11 cellular contexts compared by ENCODE assay signal in genomic region chr5:147170603-147171002, GRCh38.
A peak's percentile ranks its signal among the peaks of the same experiment; 100 is the strongest.
DNase-seq lines count a peak whose midpoint lies in the region; ATAC-seq and TF ChIP-seq lines count a peak whose summit lies in the region.
"Had no signal": no experiment of that assay in that cellular context is flagged by ENCODE, and none has a peak within 500 bp of the region (broad histone marks: within the 10 kb centered on the region; RNA-seq: fewer than 3 reads in every experiment).

No MANE protein-coding gene starts in this region.

- no peak for TF ChIP-seq POLR2A in heart left ventricle (IDR thresholded peaks at IDR 0.05)

- peak; percentile 84 for ATAC-seq in GM18502 (IDR thresholded peaks at IDR 0.05; ENCODE audit: poor library complexity, unreplicated experiment)
- peak; percentile 49 for ATAC-seq in GM21723 (IDR thresholded peaks at IDR 0.05; ENCODE audit: unreplicated experiment)
- peak; percentile 50 for ATAC-seq in HG03469 (IDR thresholded peaks at IDR 0.05; ENCODE audit: unreplicated experiment)
- peak; percentile 63 for ATAC-seq in effector memory CD8-positive, alpha-beta T cell (replicated peaks)
- ATAC-seq in heart left ventricle: no peak

- peaks cover 12 to 29% of the 10 kb centered on the region in 2 donors for H3K27me3 Mint-ChIP-seq in effector memory CD8-positive, alpha-beta T cell

- no peaks in the 10 kb centered on the region for H3K79me2 ChIP-seq in GM23248 (ENCODE audit: insufficient read depth)

- no peaks in the 10 kb centered on the region for H3K9me3 ChIP-seq in GM23248 (ENCODE audit: low read depth)
- no peaks in the 10 kb centered on the region for H3K9me3 ChIP-seq in heart left ventricle
- H3K9me3 ChIP-seq: colonic mucosa had no signal

- no peak overlapping the region for H3K4me3 Mint-ChIP-seq in effector memory CD8-positive, alpha-beta T cell
- H3K4me3 Mint-ChIP-seq: neural crest cell had no signal

- H3K9ac ChIP-seq in GM23248: no peak overlapping the region

- H3K4me2 ChIP-seq in GM23248 (ENCODE audit: unreplicated experiment): no peak overlapping the region

- no peak overlapping the region for H3K4me3 ChIP-seq in GM23248
- no peak overlapping the region for H3K4me3 ChIP-seq in heart left ventricle
- H3K4me3 ChIP-seq: colonic mucosa had no signal

- intact Hi-C loops in cardiac septum (cut with DNase I): no loop called here
- intact Hi-C loops in heart left ventricle (cut with DNase I): no loop called here

- H3K9me3 Mint-ChIP-seq in effector memory CD8-positive, alpha-beta T cell: no peaks in the 10 kb centered on the region
- H3K9me3 Mint-ChIP-seq: neural crest cell had no signal

- WGBS in GM23248 (ENCODE audit: low coverage in 1 of 2, low lambda C conversion rate in 2 of 2, missing lambda C conversion rate in 2 of 2), 2 experiments: 56 to 65% methylated on average over 4 of the region's 4 CpGs
- 65 to 72% (median 67%) methylated on average over 4 of the region's 4 CpGs for WGBS in heart left ventricle, 4 donors

- in situ Hi-C loops in GM23248 (cut with MboI): no loop called here

- no peaks in the 10 kb centered on the region for H3K36me3 Mint-ChIP-seq in effector memory CD8-positive, alpha-beta T cell (ENCODE audit: insufficient read depth)

- H3F3A ChIP-seq in GM23248 (ENCODE audit: insufficient read depth): peaks cover 18% of the 10 kb centered on the region

- DNase-seq in effector memory CD8-positive, alpha-beta T cell: no peak
- DNase-seq in GM23248: no peak
- no peak for DNase-seq in cardiac septum (ENCODE audit: low spot score)
- no peak for DNase-seq in NCI-H2171 treated with DMSO at 0.1 percent for 48 hours (lab: John Stamatoyannopoulos, UW)
- DNase-seq in heart left ventricle: no peak
- DNase-seq: colonic mucosa, NCI-H226 had no signal

- H3K27ac Mint-ChIP-seq in effector memory CD8-positive, alpha-beta T cell: no peak overlapping the region

- no peaks in the 10 kb centered on the region for H4K20me1 ChIP-seq in GM23248 (ENCODE audit: insufficient read depth)

- no peaks in the 10 kb centered on the region for H3K9me2 ChIP-seq in GM23248 (ENCODE audit: insufficient read depth)

- H3K4me1 Mint-ChIP-seq in effector memory CD8-positive, alpha-beta T cell (ENCODE audit: low read depth in 2 of 2): peaks cover 0 to 3% of the 10 kb centered on the region in 2 donors

- no peaks in the 10 kb centered on the region for H3K27me3 ChIP-seq in GM23248 (replicated peaks; ENCODE audit: insufficient read depth)
- no peaks in the 10 kb centered on the region for H3K27me3 ChIP-seq in heart left ventricle
- H3K27me3 ChIP-seq: colonic mucosa had no signal

- H3K27ac ChIP-seq in GM23248 (no peak overlapping the region), heart left ventricle (no peak overlapping the region)
- H3K27ac ChIP-seq: colonic mucosa had no signal

- no peak overlapping the region for H2AFZ ChIP-seq in GM23248

- H3K36me3 ChIP-seq in GM23248 (ENCODE audit: low read depth) (no peaks in the 10 kb centered on the region), heart left ventricle (no peaks in the 10 kb centered on the region)
- H3K36me3 ChIP-seq: colonic mucosa had no signal

- TF ChIP-seq CTCF in heart left ventricle (IDR thresholded peaks at IDR 0.05): no peak

- peaks cover 24% of the 10 kb centered on the region for H3K4me1 ChIP-seq in GM23248 (ENCODE audit: insufficient read depth)
- no peaks in the 10 kb centered on the region for H3K4me1 ChIP-seq in heart left ventricle
- H3K4me1 ChIP-seq: colonic mucosa had no signal

Comparison
In these comparisons a context has a peak if more than half of its experiments do, and no peak if none do; other contexts are left out.
1. ATAC-seq: peak in GM18502 (single experiment), GM21723 (single experiment), HG03469 (single experiment) and effector memory CD8-positive, alpha-beta T cell (single experiment); none in heart left ventricle (0 of 4).